In the genomic region with DNA sequence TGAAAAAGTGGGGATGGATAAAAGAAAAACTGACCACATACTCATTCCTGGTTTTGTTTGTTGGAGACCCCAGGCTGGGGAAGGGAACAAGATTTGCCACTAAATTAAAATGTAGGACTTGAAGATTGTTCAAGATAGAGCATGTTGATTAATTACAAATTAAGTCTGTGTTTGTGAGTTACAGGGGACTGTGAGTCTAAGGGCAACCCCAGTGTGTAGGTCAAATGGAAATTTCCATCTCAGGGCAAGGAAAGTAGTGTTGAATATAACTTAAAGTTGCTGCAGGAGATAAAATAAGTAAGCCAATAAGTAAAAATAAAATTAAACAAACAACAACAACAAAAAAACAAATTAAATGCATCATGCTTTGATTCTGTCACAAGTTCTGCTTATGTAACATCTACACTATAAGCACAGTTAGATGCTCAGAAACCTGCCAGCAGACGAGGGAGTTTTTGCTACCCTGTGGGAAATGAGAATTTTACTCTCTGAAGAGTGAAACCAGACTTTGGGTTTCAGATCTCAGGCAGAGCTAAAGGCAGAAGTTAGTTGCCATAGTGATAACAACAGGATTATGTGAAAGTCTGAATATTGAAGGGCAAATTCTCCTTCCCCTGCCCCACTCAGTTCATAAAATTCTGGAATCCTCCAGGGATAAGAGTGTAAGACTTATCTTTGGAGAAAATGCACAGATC, we compare ENCODE assay signal across 15 cellular contexts.
DNase-seq lines count a peak whose midpoint lies in the region; ATAC-seq and TF ChIP-seq lines count a peak whose summit lies in the region.
"Had no signal": no experiment of that assay in that cellular context is flagged by ENCODE, and none has a peak within 500 bp of the region (broad histone marks: within the 10 kb centered on the region; RNA-seq: fewer than 3 reads in every experiment).

No MANE protein-coding gene starts in this region.

- H3K4me3 ChIP-seq in GM06990 (replicated peaks; ENCODE audit: low read depth, low read length) (no peak overlapping the region), gastrocnemius medialis (no peak overlapping the region)
- H3K4me3 ChIP-seq: ovary had no signal

- TF ChIP-seq CTCF in GM06990 (IDR thresholded peaks at IDR 0.05; ENCODE audit: insufficient read depth, low read length, poor library complexity, severe bottlenecking) = no peak
- TF ChIP-seq CTCF in gastrocnemius medialis (IDR thresholded peaks at IDR 0.05 in 4 of 5, conservative IDR thresholded peaks at IDR 0.05 in 1 of 5) = no peak

- peak; percentile 99 for ATAC-seq in HG02610 (IDR thresholded peaks at IDR 0.05; ENCODE audit: unreplicated experiment)
- ATAC-seq in HG03342 (IDR thresholded peaks at IDR 0.05; ENCODE audit: unreplicated experiment) = peak; percentile 98
- ATAC-seq in gastrocnemius medialis = no peak
- ATAC-seq: activated CD8-positive, alpha-beta T cell treated with anti-CD3 and anti-CD28 coated beads for 36 hours; left cardiac atrium had no signal

- H3K36me3 ChIP-seq in GM06990 (ENCODE audit: control insufficient read depth, insufficient read depth, low read length) = no peaks in the 10 kb centered on the region
- no peaks in the 10 kb centered on the region for H3K36me3 ChIP-seq in gastrocnemius medialis
- H3K36me3 ChIP-seq: ovary had no signal

- no peaks in the 10 kb centered on the region for H3K9me3 ChIP-seq in gastrocnemius medialis
- H3K9me3 ChIP-seq: ovary had no signal

- no peaks in the 10 kb centered on the region for H3K4me1 ChIP-seq in gastrocnemius medialis

- H3K27me3 ChIP-seq in GM06990 (replicated peaks; ENCODE audit: control insufficient read depth, insufficient read depth, low read length) = no peaks in the 10 kb centered on the region
- H3K27me3 ChIP-seq in gastrocnemius medialis = no peaks in the 10 kb centered on the region
- H3K27me3 ChIP-seq: ovary had no signal

- TF ChIP-seq POLR2A in gastrocnemius medialis (IDR thresholded peaks at IDR 0.05) = no peak

- in situ Hi-C loops in gastrocnemius medialis (cut with MboI; ENCODE audit: low sequenced_read_pairs in 4 of 4) = no loop called here

- intact Hi-C loops in gastrocnemius medialis (cut with DNase I; ENCODE audit: low total_unique reads) = no loop called here

- DNase-seq in GM06990 (ENCODE audit: extremely low read depth, insufficient read length) (peak; percentile 51), GM19238 (ENCODE audit: insufficient read length, low spot score) (peak; percentile 8), epidermal melanocyte (ENCODE audit: insufficient read length, low spot score) (no peak), gastrocnemius medialis (no peak), NCI-H2196 (lab: John Stamatoyannopoulos, UW; ENCODE audit: unreplicated experiment) (no peak)
- no peak for DNase-seq in stimulated activated CD4-positive, alpha-beta T cell treated with anti-CD3 and anti-CD28 coated beads, Interleukin-4, amount 100 ng/mL, for 1 hour
- DNase-seq: activated CD8-positive, alpha-beta T cell treated with anti-CD3 and anti-CD28 coated beads for 36 hours; KG1; left cardiac atrium; NCI-H748 treated with DMSO at 0.1 percent for 48 hours; ovary; stimulated activated CD4-positive, alpha-beta T cell treated with anti-CD3 and anti-CD28 coated beads, Interleukin-4, amount 100 ng/mL, for 4 hours; T-helper 1 cell had no signal

- H3K27ac ChIP-seq in gastrocnemius medialis = no peak overlapping the region
- H3K27ac ChIP-seq: ovary had no signal

Comparison
In these comparisons a context has a peak if more than half of its experiments do, and no peak if none do; other contexts are left out.
1. DNase-seq: peak in GM06990 (single experiment) and GM19238 (single experiment); none in epidermal melanocyte (single experiment), stimulated activated CD4-positive, alpha-beta T cell treated with anti-CD3 and anti-CD28 coated beads, Interleukin-4, amount 100 ng/mL, for 1 hour (single experiment), gastrocnemius medialis (0 of 2) and NCI-H2196 (single experiment).
2. ATAC-seq: peak in HG02610 (single experiment) and HG03342 (single experiment); none in gastrocnemius medialis (0 of 2).